Comparison of ENCODE assay signal across 1 cellular context in genomic region chr5:171387970-171388815, GRCh38.
TF ChIP-seq lines count a peak whose summit lies in the region.

No MANE protein-coding gene starts in this region.

TF ChIP-seq in PFSK-1, 5 proteins besides CTCF, POLR2A, EP300 and RAD21 (continued from another document):
- TF ChIP-seq, protein P1, sequence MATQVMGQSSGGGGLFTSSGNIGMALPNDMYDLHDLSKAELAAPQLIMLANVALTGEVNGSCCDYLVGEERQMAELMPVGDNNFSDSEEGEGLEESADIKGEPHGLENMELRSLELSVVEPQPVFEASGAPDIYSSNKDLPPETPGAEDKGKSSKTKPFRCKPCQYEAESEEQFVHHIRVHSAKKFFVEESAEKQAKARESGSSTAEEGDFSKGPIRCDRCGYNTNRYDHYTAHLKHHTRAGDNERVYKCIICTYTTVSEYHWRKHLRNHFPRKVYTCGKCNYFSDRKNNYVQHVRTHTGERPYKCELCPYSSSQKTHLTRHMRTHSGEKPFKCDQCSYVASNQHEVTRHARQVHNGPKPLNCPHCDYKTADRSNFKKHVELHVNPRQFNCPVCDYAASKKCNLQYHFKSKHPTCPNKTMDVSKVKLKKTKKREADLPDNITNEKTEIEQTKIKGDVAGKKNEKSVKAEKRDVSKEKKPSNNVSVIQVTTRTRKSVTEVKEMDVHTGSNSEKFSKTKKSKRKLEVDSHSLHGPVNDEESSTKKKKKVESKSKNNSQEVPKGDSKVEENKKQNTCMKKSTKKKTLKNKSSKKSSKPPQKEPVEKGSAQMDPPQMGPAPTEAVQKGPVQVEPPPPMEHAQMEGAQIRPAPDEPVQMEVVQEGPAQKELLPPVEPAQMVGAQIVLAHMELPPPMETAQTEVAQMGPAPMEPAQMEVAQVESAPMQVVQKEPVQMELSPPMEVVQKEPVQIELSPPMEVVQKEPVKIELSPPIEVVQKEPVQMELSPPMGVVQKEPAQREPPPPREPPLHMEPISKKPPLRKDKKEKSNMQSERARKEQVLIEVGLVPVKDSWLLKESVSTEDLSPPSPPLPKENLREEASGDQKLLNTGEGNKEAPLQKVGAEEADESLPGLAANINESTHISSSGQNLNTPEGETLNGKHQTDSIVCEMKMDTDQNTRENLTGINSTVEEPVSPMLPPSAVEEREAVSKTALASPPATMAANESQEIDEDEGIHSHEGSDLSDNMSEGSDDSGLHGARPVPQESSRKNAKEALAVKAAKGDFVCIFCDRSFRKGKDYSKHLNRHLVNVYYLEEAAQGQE (IDR thresholded peaks at IDR 0.05; ENCODE audit: insufficient read depth in 1 of 2, low read depth in 2 of 2, low read length in 2 of 2): peak in 1 of 2 experiments; percentile 44; a peak in 1 of 4 replicates
- TF ChIP-seq FOXP2 (optimal IDR thresholded peaks at IDR 0.05; ENCODE audit: borderline replicate concordance, extremely low read depth, extremely low read length, insufficient read depth): peak; percentile 82
- 0 out of 2 replicates have a peak, but pooled peaks have one; percentile 51 for TF ChIP-seq TAF1 (IDR thresholded peaks at IDR 0.05; ENCODE audit: borderline replicate concordance, insufficient read depth, low read length)
